ENCODE assay signal across 1 cellular context in the genomic region with DNA sequence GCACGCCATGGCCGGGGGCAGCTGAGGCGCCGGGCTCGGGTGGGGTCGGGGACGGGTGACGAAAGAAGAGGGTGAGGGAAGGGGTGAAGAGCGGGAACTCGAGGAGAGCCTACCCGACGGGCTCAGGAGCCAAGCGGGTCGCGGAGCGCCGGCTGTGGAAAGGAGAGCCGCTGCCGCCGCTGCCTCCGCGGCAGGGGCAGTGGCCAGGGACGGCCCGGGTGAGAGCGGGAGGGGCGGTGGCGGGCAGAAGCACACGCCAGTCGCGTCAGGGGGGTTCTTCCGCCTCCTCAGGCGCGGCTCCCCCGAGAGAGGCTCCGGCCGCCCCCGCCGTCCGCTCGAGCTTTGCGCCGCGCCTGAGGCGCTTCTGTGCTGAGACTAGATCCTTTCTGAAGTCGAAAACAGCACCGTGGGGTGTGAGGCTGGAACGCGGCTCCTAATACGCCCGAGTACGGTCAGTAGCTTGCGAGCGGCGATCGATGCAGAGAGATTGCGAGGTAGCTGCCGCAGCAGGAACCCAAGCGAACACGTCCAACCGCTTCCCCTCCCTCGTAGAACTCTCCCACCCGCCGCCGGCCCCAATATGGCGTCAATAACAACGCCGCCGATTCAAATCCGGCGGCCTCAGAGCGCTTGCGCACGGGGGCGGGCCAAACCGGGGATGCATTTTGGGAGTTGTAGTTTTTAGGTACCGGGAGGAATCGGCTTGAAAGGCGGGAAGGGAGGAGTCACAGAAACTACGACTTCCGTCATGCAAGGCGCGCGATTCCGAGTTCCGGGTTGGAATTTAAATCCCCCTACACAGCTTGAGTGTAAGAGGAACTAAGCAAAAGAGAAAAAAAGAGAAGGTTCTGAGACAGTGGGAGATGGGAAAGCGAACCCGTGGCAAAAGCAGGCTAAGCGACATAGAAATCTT.
TF ChIP-seq lines count a peak whose summit lies in the region.

A gene (minus strand): TSS at position 558 of the 913 bp plus-strand sequence. CDS start 549 bp downstream, at position 9.

TF ChIP-seq in SK-N-SH, 30 proteins besides CTCF, POLR2A, EP300 and RAD21 (continued from another document):
- TF ChIP-seq TAF1 (IDR thresholded peaks at IDR 0.05; ENCODE audit: borderline replicate concordance, low read depth, low read length) (peak; percentile 94), EZH2phosphoT487 (IDR thresholded peaks at IDR 0.05; ENCODE audit: borderline replicate concordance, low read depth) (no peak), SIN3A (IDR thresholded peaks at IDR 0.05; ENCODE audit: borderline replicate concordance, low read depth, low read length) (peak; percentile 75; the same call in 1 of the 2 replicates), ELF1 (IDR thresholded peaks at IDR 0.05) (peak; percentile 99), NFIC (IDR thresholded peaks at IDR 0.05; ENCODE audit: borderline replicate concordance) (peak; percentile 3; the same call in 1 of the 2 replicates), MEF2A (IDR thresholded peaks at IDR 0.05; ENCODE audit: borderline replicate concordance, low read depth) (no peak), YY1 (IDR thresholded peaks at IDR 0.05; ENCODE audit: low read depth) (peak; percentile 91), MXI1 (IDR thresholded peaks at IDR 0.05; ENCODE audit: low read depth, low read length) (peak; percentile 64), RXRA (IDR thresholded peaks at IDR 0.05; ENCODE audit: borderline replicate concordance, low read depth) (no peak), FOXJ3 (CRISPR knock-in tag; IDR thresholded peaks at IDR 0.05) (no peak), FOXM1 (IDR thresholded peaks at IDR 0.05; ENCODE audit: low read depth) (peak; percentile 59; the same call in 1 of the 2 replicates), SMC3 (IDR thresholded peaks at IDR 0.05; ENCODE audit: low read depth, low read length) (no peak), NRF1 (IDR thresholded peaks at IDR 0.05; ENCODE audit: low read depth, low read length) (peak; percentile 94), RFX5 (IDR thresholded peaks at IDR 0.05; ENCODE audit: low read length) (0 out of 2 replicates have a peak, but pooled peaks have one; percentile 40), POLR2AphosphoS5 (IDR thresholded peaks at IDR 0.05; ENCODE audit: low read depth, low read length) (peak; percentile 92), RCOR1 (IDR thresholded peaks at IDR 0.05; ENCODE audit: low read length) (no peak), JUND (IDR thresholded peaks at IDR 0.05) (no peak)
- TF ChIP-seq, protein P1, sequence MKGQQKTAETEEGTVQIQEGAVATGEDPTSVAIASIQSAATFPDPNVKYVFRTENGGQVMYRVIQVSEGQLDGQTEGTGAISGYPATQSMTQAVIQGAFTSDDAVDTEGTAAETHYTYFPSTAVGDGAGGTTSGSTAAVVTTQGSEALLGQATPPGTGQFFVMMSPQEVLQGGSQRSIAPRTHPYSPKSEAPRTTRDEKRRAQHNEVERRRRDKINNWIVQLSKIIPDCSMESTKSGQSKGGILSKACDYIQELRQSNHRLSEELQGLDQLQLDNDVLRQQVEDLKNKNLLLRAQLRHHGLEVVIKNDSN (IDR thresholded peaks at IDR 0.05; ENCODE audit: borderline replicate concordance, low read depth) = no peak
- TF ChIP-seq, protein P2, sequence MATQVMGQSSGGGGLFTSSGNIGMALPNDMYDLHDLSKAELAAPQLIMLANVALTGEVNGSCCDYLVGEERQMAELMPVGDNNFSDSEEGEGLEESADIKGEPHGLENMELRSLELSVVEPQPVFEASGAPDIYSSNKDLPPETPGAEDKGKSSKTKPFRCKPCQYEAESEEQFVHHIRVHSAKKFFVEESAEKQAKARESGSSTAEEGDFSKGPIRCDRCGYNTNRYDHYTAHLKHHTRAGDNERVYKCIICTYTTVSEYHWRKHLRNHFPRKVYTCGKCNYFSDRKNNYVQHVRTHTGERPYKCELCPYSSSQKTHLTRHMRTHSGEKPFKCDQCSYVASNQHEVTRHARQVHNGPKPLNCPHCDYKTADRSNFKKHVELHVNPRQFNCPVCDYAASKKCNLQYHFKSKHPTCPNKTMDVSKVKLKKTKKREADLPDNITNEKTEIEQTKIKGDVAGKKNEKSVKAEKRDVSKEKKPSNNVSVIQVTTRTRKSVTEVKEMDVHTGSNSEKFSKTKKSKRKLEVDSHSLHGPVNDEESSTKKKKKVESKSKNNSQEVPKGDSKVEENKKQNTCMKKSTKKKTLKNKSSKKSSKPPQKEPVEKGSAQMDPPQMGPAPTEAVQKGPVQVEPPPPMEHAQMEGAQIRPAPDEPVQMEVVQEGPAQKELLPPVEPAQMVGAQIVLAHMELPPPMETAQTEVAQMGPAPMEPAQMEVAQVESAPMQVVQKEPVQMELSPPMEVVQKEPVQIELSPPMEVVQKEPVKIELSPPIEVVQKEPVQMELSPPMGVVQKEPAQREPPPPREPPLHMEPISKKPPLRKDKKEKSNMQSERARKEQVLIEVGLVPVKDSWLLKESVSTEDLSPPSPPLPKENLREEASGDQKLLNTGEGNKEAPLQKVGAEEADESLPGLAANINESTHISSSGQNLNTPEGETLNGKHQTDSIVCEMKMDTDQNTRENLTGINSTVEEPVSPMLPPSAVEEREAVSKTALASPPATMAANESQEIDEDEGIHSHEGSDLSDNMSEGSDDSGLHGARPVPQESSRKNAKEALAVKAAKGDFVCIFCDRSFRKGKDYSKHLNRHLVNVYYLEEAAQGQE (IDR thresholded peaks at IDR 0.05; ENCODE audit: low read depth, low read length) = no peak
